Comparison of ENCODE assay signal across 12 cellular contexts in the genomic region with DNA sequence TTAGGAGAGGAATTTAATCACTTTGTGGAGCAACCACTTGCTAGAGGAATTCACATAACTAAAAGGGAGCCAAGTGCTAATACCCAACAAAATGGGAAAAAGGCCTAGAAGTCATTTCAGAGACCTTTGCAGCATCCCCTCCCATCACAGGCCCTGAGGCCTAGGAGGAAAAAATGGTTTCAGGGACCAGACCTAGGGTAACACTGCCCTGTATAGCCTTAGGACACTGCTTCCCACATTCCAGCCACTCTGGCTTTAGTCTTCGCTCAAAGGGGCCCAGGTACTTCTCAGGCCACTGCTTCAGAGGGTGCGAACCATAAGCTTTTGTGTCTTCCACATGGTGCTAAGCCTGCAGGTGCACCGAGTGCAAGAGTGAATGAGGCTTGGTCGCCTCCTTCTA. TPM values are rescaled to one million over a fixed set of nuclear protein-coding genes. Genes with fewer than 3 reads are reported as not detected.
"Had no signal": no experiment of that assay in that cellular context is flagged by ENCODE, and none has a peak within 500 bp of the region (broad histone marks: within the 10 kb centered on the region; RNA-seq: fewer than 3 reads in every experiment).

No MANE protein-coding gene starts in this region.

- FAIRE-seq: H1, H54 had no signal

- H3K4me3 ChIP-seq: GM23248, GM23338, HAP-1 had no signal

- H3K4me2 ChIP-seq: GM23338 had no signal

- ATAC-seq: GM23338, HCT116 had no signal

- H3K9ac ChIP-seq: GM23248 had no signal

- H3K9me3 ChIP-seq: HAP-1 had no signal

- DNase-seq: GM23248, GOT3, H7, H9, HCEC 1CT, HFFc6 had no signal

- H3K36me3 ChIP-seq: HAP-1 had no signal

- H3K27ac ChIP-seq: GM23248 had no signal

- H3K4me1 Mint-ChIP-seq: GM23338, H9 had no signal

- H3K4me3 Mint-ChIP-seq: GM23338, H9, HFFc6 had no signal

- H3K27ac Mint-ChIP-seq: GM23338, H9, HFFc6 had no signal

- H3K4me1 ChIP-seq: HAP-1 had no signal

RNA-seq across cellular contexts. Expression of a gene that starts 19.1 kb away (rescaled TPM):
- total RNA-seq: GM23248, GM23338, H1, H4, H7, H9, HFFc6 had no signal
- polyA plus RNA-seq: GM23248, GM23338, H1 had no signal
